Comparison of ENCODE assay signal across 1 cellular context in genomic region chrX:40085086-40085551, GRCh38.
A peak's percentile ranks its signal among the peaks of the same experiment; 100 is the strongest.
TF ChIP-seq lines count a peak whose summit lies in the region.

No MANE protein-coding gene starts in this region.

TF ChIP-seq in H1, 55 proteins besides CTCF, POLR2A, EP300 and RAD21:
- TF ChIP-seq RNF2 (IDR thresholded peaks at IDR 0.05; ENCODE audit: borderline replicate concordance, low read depth, low read length, missing control alignments, poor library complexity, severe bottlenecking), result peak; percentile 48
- no peak for TF ChIP-seq NRF1 (IDR thresholded peaks at IDR 0.05; ENCODE audit: low read depth, low read length)
